29 cellular contexts compared by ENCODE assay signal in genomic region chr1:167190747-167191237, GRCh38.
"Had no signal": no experiment of that assay in that cellular context is flagged by ENCODE, and none has a peak within 500 bp of the region (broad histone marks: within the 10 kb centered on the region; RNA-seq: fewer than 3 reads in every experiment).

No MANE protein-coding gene starts in this region.

- FAIRE-seq: colon, endometrium, endothelial cell of umbilical vein, frontal cortex had no signal

- H3K27ac ChIP-seq: colonic mucosa, coronary artery, dorsolateral prefrontal cortex, epithelial cell of prostate, esophagus muscularis mucosa, esophagus squamous epithelium, foreskin keratinocyte, gastrocnemius medialis, gastroesophageal sphincter, heart left ventricle, heart right ventricle had no signal

- DNase-seq: colonic mucosa; cortex of kidney; dermis blood vessel endothelial cell; dorsolateral prefrontal cortex; effector CD4-positive, alpha-beta T cell; effector CD8-positive, alpha-beta T cell; effector memory CD4-positive, alpha-beta T cell; effector memory CD8-positive, alpha-beta T cell; endodermal cell; erythroblast; esophagus squamous epithelium; foreskin fibroblast; foreskin keratinocyte; foreskin melanocyte; gastrocnemius medialis; glutamatergic neuron; head of caudate nucleus; heart left ventricle; heart right ventricle had no signal

- H3K4me1 ChIP-seq: colonic mucosa, esophagus muscularis mucosa, esophagus squamous epithelium, gastrocnemius medialis, gastroesophageal sphincter had no signal

- H3K36me3 ChIP-seq: colonic mucosa, esophagus muscularis mucosa, esophagus squamous epithelium, gastrocnemius medialis, gastroesophageal sphincter, heart left ventricle, heart right ventricle had no signal

- H3K9me3 Mint-ChIP-seq: dendritic cell treated with granulocyte-macrophage colony-stimulating factor and Interleukin-4, amounts not matched to agents 40 ng/mL and 50 ng/mL, for 4 days; effector memory CD8-positive, alpha-beta T cell had no signal

- H3K27me3 ChIP-seq: colonic mucosa, esophagus muscularis mucosa, foreskin keratinocyte, gastrocnemius medialis, gastroesophageal sphincter, heart left ventricle, heart right ventricle had no signal

- H3K27ac Mint-ChIP-seq: dendritic cell treated with granulocyte-macrophage colony-stimulating factor and Interleukin-4, amounts not matched to agents 40 ng/mL and 50 ng/mL, for 4 days; effector memory CD8-positive, alpha-beta T cell; endodermal cell had no signal

- H3K27me3 Mint-ChIP-seq: dendritic cell treated with granulocyte-macrophage colony-stimulating factor and Interleukin-4, amounts not matched to agents 40 ng/mL and 50 ng/mL, for 4 days had no signal

- H3K4me3 ChIP-seq: colonic mucosa, coronary artery, dorsolateral prefrontal cortex, esophagus muscularis mucosa, esophagus squamous epithelium, gastrocnemius medialis, gastroesophageal sphincter, heart left ventricle, heart right ventricle had no signal

- H3K4me3 Mint-ChIP-seq: dendritic cell treated with granulocyte-macrophage colony-stimulating factor and Interleukin-4, amounts not matched to agents 40 ng/mL and 50 ng/mL, for 4 days; effector memory CD8-positive, alpha-beta T cell; endodermal cell had no signal

- H3K9me3 ChIP-seq: colonic mucosa, esophagus muscularis mucosa, esophagus squamous epithelium, gastrocnemius medialis, gastroesophageal sphincter had no signal

- H3K4me1 Mint-ChIP-seq: endodermal cell had no signal

- ATAC-seq: effector memory CD8-positive, alpha-beta T cell; esophagus mucosa; foreskin keratinocyte; gastrocnemius medialis; gastroesophageal sphincter; heart left ventricle; heart right ventricle had no signal
